ENCODE assay signal across 33 cellular contexts in the genomic region with DNA sequence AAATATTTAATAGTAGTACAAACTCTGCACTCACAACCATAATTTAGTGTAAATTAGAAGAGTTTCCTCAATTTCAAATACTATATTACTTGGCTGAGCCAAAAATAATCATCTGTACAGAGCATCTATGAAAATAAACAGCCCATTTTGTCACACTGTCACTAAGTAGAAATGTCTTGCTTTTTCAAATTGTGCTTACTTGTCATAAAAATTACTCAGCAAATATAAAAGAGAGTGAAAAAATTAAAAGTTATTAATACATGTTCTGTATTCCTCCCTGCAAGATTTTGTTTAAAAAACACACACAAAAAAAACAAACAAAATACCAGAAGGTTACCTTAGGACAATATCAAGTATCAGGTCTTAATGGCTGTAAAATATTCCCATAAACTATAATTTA.
"Had no signal": no experiment of that assay in that cellular context is flagged by ENCODE, and none has a peak within 500 bp of the region (broad histone marks: within the 10 kb centered on the region; RNA-seq: fewer than 3 reads in every experiment).

No MANE protein-coding gene starts in this region.

- DNase-seq: activated effector memory CD4-positive, alpha-beta T cell treated with anti-CD3 and anti-CD28 coated beads, Interleukin-2, amount 50 U/mL, for 16 hours; activated effector memory CD4-positive, alpha-beta T cell treated with Interleukin-2 at 50 U/mL for 16 hours; activated gamma-delta T cell; activated gamma-delta T cell treated with Interleukin-2 at 50 U/mL for 16 hours; activated naive CD4-positive, alpha-beta T cell; activated naive CD4-positive, alpha-beta T cell treated with anti-CD3 and anti-CD28 coated beads for 36 hours; activated naive CD4-positive, alpha-beta T cell treated with anti-CD3 and anti-CD28 coated beads, Interleukin-2, amount 10 ng/mL, durations not matched to agents 7 days and 5 days; activated naive CD4-positive, alpha-beta T cell treated with anti-CD3 and anti-CD28 coated beads, Interleukin-2, amount 50 U/mL, for 16 hours; activated naive CD4-positive, alpha-beta T cell treated with Interleukin-2 at 50 U/mL for 16 hours; activated naive CD8-positive, alpha-beta T cell treated with anti-CD3 and anti-CD28 coated beads for 36 hours; activated naive CD8-positive, alpha-beta T cell treated with anti-CD3 and anti-CD28 coated beads, Interleukin-2, amount 10 ng/mL, durations not matched to agents 7 days and 5 days; activated naive CD8-positive, alpha-beta T cell treated with anti-CD3 and anti-CD28 coated beads, Interleukin-2, amount 50 U/mL, for 24 hours; activated T-cell treated with anti-CD3 and anti-CD28 coated beads, Interleukin-2, amount 50 U/mL, for 24 hours; activated T-cell treated with anti-CD3 and anti-CD28 coated beads, Interleukin-2, amount 50 U/mL, for 4 hours; activated T-cell treated with anti-CD3 and anti-CD28 coated beads, Interleukin-2, amount 50 U/mL, for 48 hours; activated T-cell treated with anti-CD3 and anti-CD28 coated beads, Interleukin-2, amount 50 U/mL, for 72 hours; adrenal gland; amniotic stem cell; amygdala; anterior cingulate cortex; aorta; body of pancreas; brain microvascular endothelial cell; caudate nucleus; central memory CD4-positive, alpha-beta T cell; cerebellar nuclear complex had no signal

- H3K36me3 ChIP-seq: adrenal gland, ascending aorta, brain microvascular endothelial cell, breast epithelium, cardiac muscle cell had no signal

- H3K27me3 ChIP-seq: adrenal gland, ascending aorta, body of pancreas, brain microvascular endothelial cell, breast epithelium had no signal

- FAIRE-seq: astrocyte, bronchial epithelial cell had no signal

- H3K27ac ChIP-seq: adrenal gland, ascending aorta, body of pancreas, brain microvascular endothelial cell, breast epithelium, cardiac muscle cell had no signal

- H3K4me3 ChIP-seq: adrenal gland, ascending aorta, body of pancreas, breast epithelium, cardiac muscle cell had no signal

- ATAC-seq: activated naive CD4-positive, alpha-beta T cell treated with anti-CD3 and anti-CD28 coated beads, Interleukin-2, amount 50 U/mL, for 72 hours; activated naive CD8-positive, alpha-beta T cell treated with anti-CD3 and anti-CD28 coated beads, Interleukin-2, amount 50 U/mL, for 24 hours; activated T-cell treated with anti-CD3 and anti-CD28 coated beads, Interleukin-2, amount 50 U/mL, for 4 hours; activated T-cell treated with anti-CD3 and anti-CD28 coated beads, Interleukin-2, amount 50 U/mL, for 72 hours; activated T-helper 17 cell treated with anti-CD3 and anti-CD28 coated beads, Interleukin-2, amount 50 U/mL, for 72 hours; body of pancreas had no signal

- H3K9me3 ChIP-seq: adrenal gland, ascending aorta, body of pancreas, breast epithelium had no signal

- H3K4me1 ChIP-seq: adrenal gland, ascending aorta, body of pancreas, breast epithelium had no signal
